ENCODE assay signal across 8 cellular contexts in genomic region chr20:52192296-52193007, GRCh38. TPM values are rescaled to one million over a fixed set of nuclear protein-coding genes. Genes with fewer than 3 reads are reported as not detected.
DNase-seq lines count a peak whose midpoint lies in the region; ATAC-seq and TF ChIP-seq lines count a peak whose summit lies in the region.

No MANE protein-coding gene starts in this region.

- CTCF ChIA-PET in CD8-positive, alpha-beta T cell (lab: Charles Lee), result interaction anchor here (0.8 kb wide), 1 partner anchor 24 kb away, joined by 3 read pairs; no protein-coding TSS in a partner anchor

- no peak for ATAC-seq in CD8-positive, alpha-beta T cell
- ATAC-seq in HG03025 (IDR thresholded peaks at IDR 0.05; ENCODE audit: low FRiP score, unreplicated experiment), result peak; percentile 41

- no peaks in the 10 kb centered on the region for H3K9me3 Mint-ChIP-seq in CD8-positive, alpha-beta T cell

- H3K4me1 Mint-ChIP-seq in CD8-positive, alpha-beta T cell (ENCODE audit: low read depth), result peaks cover 20% of the 10 kb centered on the region

- H3K9me3 ChIP-seq in CD8-positive, alpha-beta T cell (ENCODE audit: low read length), result no peaks in the 10 kb centered on the region
- H3K9me3 ChIP-seq in iPS-20b (ENCODE audit: insufficient read depth, low read depth, low read length) (no peaks in the 10 kb centered on the region), smooth muscle cell (replicated peaks; ENCODE audit: low read depth) (no peaks in the 10 kb centered on the region)

- H3K4me2 ChIP-seq in smooth muscle cell, result peak overlapping the region; percentile 92

- no peaks in the 10 kb centered on the region for H3K27me3 Mint-ChIP-seq in CD8-positive, alpha-beta T cell (ENCODE audit: low read depth)

- peaks cover 24% of the 10 kb centered on the region for H3K79me2 ChIP-seq in smooth muscle cell (ENCODE audit: low read depth)

- peaks cover 10% of the 10 kb centered on the region for H4K20me1 ChIP-seq in smooth muscle cell (ENCODE audit: low read depth)

- intact Hi-C loops in CD8-positive, alpha-beta T cell (cut with DNase I, micrococcal nuclease), result loop anchor here (2.0 to 5.0 kb wide), 2 partner anchors 200 to 216 kb away; no protein-coding TSS in a partner anchor

- peak overlapping the region; percentile 94 for H3K27ac Mint-ChIP-seq in CD8-positive, alpha-beta T cell

- H3K36me3 ChIP-seq in CD8-positive, alpha-beta T cell (ENCODE audit: insufficient read depth, low read length), result no peaks in the 10 kb centered on the region
- H3K36me3 ChIP-seq in iPS-20b (ENCODE audit: insufficient read depth, low read depth, low read length) (no peaks in the 10 kb centered on the region), smooth muscle cell (ENCODE audit: low read depth) (no peaks in the 10 kb centered on the region)

- POLR2A ChIA-PET in CD8-positive, alpha-beta T cell (lab: Charles Lee), result interaction anchor here (0.6 to 1.4 kb wide), 5 partner anchors 11 to 1234 kb away, joined by 3 to 4 read pairs (median 3); partner anchors contain the start of genes DPM1 and MOCS3

- peak overlapping the region; percentile 98 for H2AFZ ChIP-seq in smooth muscle cell (ENCODE audit: low read depth)

- H3K4me3 ChIP-seq in CD8-positive, alpha-beta T cell (ENCODE audit: low read depth, low read length), result peak overlapping the region; percentile 67
- H3K4me3 ChIP-seq in iPS-20b (ENCODE audit: low read length), result peak overlapping the region; percentile 82
- peak overlapping the region; percentile 96 for H3K4me3 ChIP-seq in smooth muscle cell

- H3K9ac ChIP-seq in iPS-20b (ENCODE audit: low read depth, low read length) (peak overlapping the region; percentile 73; the same call in 1 of the 2 replicates), smooth muscle cell (ENCODE audit: low read depth) (peak overlapping the region; percentile 55)

- H3K27ac ChIP-seq in CD8-positive, alpha-beta T cell (ENCODE audit: low read depth, low read length), result peak overlapping the region; percentile 84
- peak overlapping the region; percentile 90 for H3K27ac ChIP-seq in angular gyrus (ENCODE audit: low read depth, low read length)
- peak overlapping the region; percentile 48 for H3K27ac ChIP-seq in iPS-20b (ENCODE audit: low read length)
- H3K27ac ChIP-seq in smooth muscle cell (ENCODE audit: low read depth), result no peak overlapping the region

- TF ChIP-seq POLR2A in GM18526 (IDR thresholded peaks at IDR 0.05; ENCODE audit: extremely low read depth, insufficient read length), result peak; percentile 4

- H3K4me1 ChIP-seq in CD8-positive, alpha-beta T cell (ENCODE audit: insufficient read depth, low read length), result peaks cover 16% of the 10 kb centered on the region
- H3K4me1 ChIP-seq in iPS-20b (ENCODE audit: insufficient read depth, low read length) (peaks cover 13% of the 10 kb centered on the region; the same call in 1 of the 2 replicates), smooth muscle cell (ENCODE audit: low read depth) (peaks cover 6% of the 10 kb centered on the region)

- no peaks in the 10 kb centered on the region for H3F3A ChIP-seq in smooth muscle cell (ENCODE audit: low read depth)

- DNase-seq in CD8-positive, alpha-beta T cell, result no peak
- DNase-seq in NCI-H510A treated with DMSO at 0.1 percent for 48 hours (lab: John Stamatoyannopoulos, UW), result peak; percentile 57
- DNase-seq in smooth muscle cell (lab: John Stamatoyannopoulos, UW; ENCODE audit: unreplicated experiment), result no peak
- DNase-seq in NCI-H2107 (lab: John Stamatoyannopoulos, UW), result no peak

- no peak for TF ChIP-seq CTCF in CD8-positive, alpha-beta T cell (IDR thresholded peaks at IDR 0.05)
- no peak for TF ChIP-seq CTCF in smooth muscle cell (IDR thresholded peaks at IDR 0.05; ENCODE audit: borderline replicate concordance, insufficient read depth, poor library complexity, severe bottlenecking)

- WGBS in smooth muscle cell (ENCODE audit: low lambda C conversion rate), result 13% methylated on average over 16 of the region's 16 CpGs

- peaks cover 4% of the 10 kb centered on the region for H3K36me3 Mint-ChIP-seq in CD8-positive, alpha-beta T cell

- H3K4me3 Mint-ChIP-seq in CD8-positive, alpha-beta T cell, result peak overlapping the region; percentile 84

- no peaks in the 10 kb centered on the region for H3K27me3 ChIP-seq in CD8-positive, alpha-beta T cell (ENCODE audit: insufficient read depth, low read length)
- H3K27me3 ChIP-seq in iPS-20b (ENCODE audit: insufficient read depth, low read length) (no peaks in the 10 kb centered on the region), smooth muscle cell (ENCODE audit: low read depth) (no peaks in the 10 kb centered on the region)

RNA-seq across cellular contexts. Expression of gene ZFP64, which starts 0.9 kb away (rescaled TPM):
- total RNA-seq in CD8-positive, alpha-beta T cell, result 1 to 10 TPM; 2.4 to 2.7 TPM
- total RNA-seq in smooth muscle cell, result 8.6 and 14.6 TPM in 2 replicates
- 17.0 and 19.8 TPM in 2 replicates for polyA plus RNA-seq in smooth muscle cell
